Comparison of ENCODE assay signal across 8 cellular contexts in the genomic region with DNA sequence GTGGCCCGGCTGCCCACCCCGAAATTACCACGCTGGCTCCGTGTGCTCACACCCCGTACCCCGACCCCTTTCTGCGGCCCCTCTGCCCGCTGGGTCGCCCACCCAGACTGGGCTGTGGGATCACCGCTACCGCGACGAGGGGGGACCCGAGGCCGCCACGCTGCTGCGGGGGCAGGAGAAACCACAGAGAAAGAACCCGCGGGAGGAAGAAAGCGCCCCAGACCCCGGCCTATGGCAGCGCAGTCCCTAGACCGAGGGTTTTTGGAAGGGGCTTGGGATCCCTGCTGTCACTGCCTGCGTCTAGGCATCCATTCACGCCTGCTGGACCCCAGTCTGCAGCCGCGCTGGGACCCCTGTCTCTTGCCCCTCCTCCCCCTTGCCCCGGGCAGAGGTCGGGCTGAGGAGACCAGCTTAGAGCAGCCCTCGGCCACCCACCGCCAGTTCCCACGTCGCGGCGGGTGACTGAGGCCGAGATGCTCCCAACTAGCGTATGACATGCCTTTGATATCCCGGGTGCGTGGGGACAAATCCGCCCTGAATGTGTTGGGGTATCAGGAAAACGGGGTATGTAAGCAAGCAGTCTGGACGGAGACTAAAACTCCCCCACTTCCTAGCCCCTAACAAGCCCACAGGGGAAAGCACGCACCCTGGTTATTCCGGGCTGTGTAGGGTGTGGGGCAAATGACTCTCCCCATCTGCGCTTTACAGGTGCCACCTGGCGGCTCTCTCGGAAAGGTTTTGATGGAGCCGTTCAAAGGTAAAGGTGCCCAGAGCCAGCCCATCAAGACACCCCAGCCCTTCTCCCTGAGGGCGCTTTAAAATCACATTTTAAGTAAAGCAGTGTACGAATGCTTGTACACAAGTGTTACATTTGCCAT. TPM values are rescaled to one million over a fixed set of nuclear protein-coding genes. Genes with fewer than 3 reads are reported as not detected.
DNase-seq lines count a peak whose midpoint lies in the region; TF ChIP-seq lines count a peak whose summit lies in the region.

No MANE protein-coding gene starts in this region.

- peaks cover 6% of the 10 kb centered on the region for H3K4me1 Mint-ChIP-seq in MCF 10A (ENCODE audit: insufficient read depth, unreplicated experiment)

- peaks cover 18% of the 10 kb centered on the region for H3K27me3 ChIP-seq in kidney epithelial cell (ENCODE audit: control insufficient read depth, insufficient read depth, low read length)

- no peaks in the 10 kb centered on the region for H3K27me3 Mint-ChIP-seq in MCF 10A (ENCODE audit: insufficient read depth, unreplicated experiment)

- peak overlapping the region; percentile 82 for H3K4me3 Mint-ChIP-seq in MCF 10A (ENCODE audit: unreplicated experiment)

- POLR2A ChIA-PET in MCF 10A (lab: Yijun Ruan, JAX) = interaction anchor here (1.2 kb wide), 1 partner anchor 644 kb away, joined by 3 read pairs; no protein-coding TSS in a partner anchor

- no TSS peak for BruUV-seq in MCF 10A (replicated peaks; lab: Mats Ljungman, UMichigan)

- no peak overlapping the region for H3K27ac Mint-ChIP-seq in MCF 10A (ENCODE audit: low read depth, unreplicated experiment)

- intact Hi-C loops in MCF 10A (cut with micrococcal nuclease) = loop anchor here (1.0 to 10.0 kb wide), 8 partner anchors 238 to 1540 kb away; no protein-coding TSS in a partner anchor

- no peak overlapping the region; the same call in 1 of the 2 replicates for H3K27ac ChIP-seq in VCaP

- TF ChIP-seq CTCF in VCaP (conservative IDR thresholded peaks at IDR 0.05) = peak; percentile 78
- peak; percentile 79 for TF ChIP-seq CTCF in MCF 10A (IDR thresholded peaks at IDR 0.05; ENCODE audit: unreplicated experiment)
- TF ChIP-seq CTCF in kidney epithelial cell (IDR thresholded peaks at IDR 0.05; ENCODE audit: insufficient read depth, low read length, poor library complexity, severe bottlenecking) = peak; percentile 67

- no peaks in the 10 kb centered on the region for H3K36me3 ChIP-seq in kidney epithelial cell (ENCODE audit: control insufficient read depth, insufficient read depth, low read length)

- no peaks in the 10 kb centered on the region for H3K9me3 Mint-ChIP-seq in MCF 10A (ENCODE audit: unreplicated experiment)

- DNase-seq in NCI-H2227 (lab: John Stamatoyannopoulos, UW; ENCODE audit: unreplicated experiment) = peak; percentile 11
- no peak for DNase-seq in NCI-H2227 treated with DMSO at 0.1 percent for 48 hours (lab: John Stamatoyannopoulos, UW)
- DNase-seq in HuH-7 (ENCODE audit: low spot score) = peak; percentile 11
- DNase-seq in MCF 10A (ENCODE audit: unreplicated experiment) = peak; percentile 79
- no peak for DNase-seq in kidney epithelial cell (ENCODE audit: low read depth)
- peak; percentile 78 for DNase-seq in stimulated activated CD4-positive, alpha-beta T cell treated with anti-CD3 and anti-CD28 coated beads, Interleukin-1b, Interleukin-23, amount 100 ng/mL, for 48 hours
- DNase-seq in midbrain (lab: John Stamatoyannopoulos, UW) = no peak

- H3K36me3 Mint-ChIP-seq in MCF 10A (ENCODE audit: insufficient read depth, unreplicated experiment) = no peaks in the 10 kb centered on the region

- CTCF ChIA-PET in MCF 10A (lab: Yijun Ruan, JAX) = interaction anchor here (0.6 to 2.2 kb wide), 28 partner anchors 9 to 1689 kb away, joined by 3 to 23 read pairs (median 4); no protein-coding TSS in a partner anchor

- H3K4me3 ChIP-seq in kidney epithelial cell (ENCODE audit: low read depth, low read length) = peak overlapping the region; percentile 69

RNA-seq across cellular contexts. Expression of a gene that starts 0.9 kb away (rescaled TPM):
- total RNA-seq in MCF 10A (2022) = 11.5 and 17.6 TPM in 2 replicates
- total RNA-seq in kidney epithelial cell = 10.9 and 11.6 TPM in 2 replicates

Comparison
In these comparisons a context has a peak if more than half of its experiments do, and no peak if none do; other contexts are left out.
1. DNase-seq: peak in NCI-H2227 (single experiment), HuH-7 (single experiment), MCF 10A (single experiment) and stimulated activated CD4-positive, alpha-beta T cell treated with anti-CD3 and anti-CD28 coated beads, Interleukin-1b, Interleukin-23, amount 100 ng/mL, for 48 hours (single experiment); none in NCI-H2227 treated with DMSO at 0.1 percent for 48 hours (single experiment), kidney epithelial cell (single experiment) and midbrain (single experiment).
2. Peak in every context shown above with its lines, with median percentiles within 50 percentile points of each other: CTCF ChIP-seq.